18 cellular contexts compared by ENCODE assay signal in the genomic region with DNA sequence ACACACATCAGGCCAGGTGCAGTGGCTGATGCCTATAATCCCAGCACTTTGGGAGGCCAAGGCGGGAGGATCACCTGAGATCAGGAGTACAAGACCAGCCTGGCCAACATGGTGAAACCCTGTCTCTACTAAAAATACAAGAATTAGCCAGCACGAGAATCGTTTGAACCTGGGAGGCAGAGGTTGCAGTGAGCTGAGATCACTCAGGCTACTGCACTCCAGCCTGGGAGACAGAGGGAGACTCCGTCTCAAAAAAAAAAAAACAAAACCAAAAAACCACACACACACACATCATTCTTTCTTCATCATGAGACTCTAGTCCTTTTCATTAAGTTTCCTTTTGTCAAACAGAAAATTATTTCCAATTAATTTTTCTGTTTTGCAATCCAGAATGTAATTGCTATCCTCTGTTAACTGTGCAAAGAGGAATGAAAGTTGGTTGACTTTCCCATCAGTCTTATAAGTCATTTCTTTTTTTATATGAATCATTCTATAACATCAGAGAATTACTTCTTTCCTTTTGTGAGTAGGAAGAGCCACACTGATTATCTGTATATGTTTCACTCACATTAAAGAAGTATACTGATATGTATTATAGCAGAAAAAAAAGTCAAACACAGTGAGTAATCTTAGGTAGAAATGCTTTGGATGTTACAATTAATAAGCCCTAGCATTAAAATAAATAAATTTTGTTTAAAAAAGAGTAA. TPM values are rescaled to one million over a fixed set of nuclear protein-coding genes. Genes with fewer than 3 reads are reported as not detected.
"Had no signal": no experiment of that assay in that cellular context is flagged by ENCODE, and none has a peak within 500 bp of the region (broad histone marks: within the 10 kb centered on the region; RNA-seq: fewer than 3 reads in every experiment).

No MANE protein-coding gene starts in this region.

- DNase-seq: activated CD4-positive, alpha-beta T cell treated with anti-CD3 and anti-CD28 coated beads for 1 hour; activated CD8-positive, alpha-beta T cell treated with anti-CD3 and anti-CD28 coated beads for 36 hours; activated effector memory CD4-positive, alpha-beta T cell treated with Interleukin-2 at 50 U/mL for 16 hours; erythroblast; hippocampal formation; mucosa of descending colon; naive thymus-derived CD4-positive, alpha-beta T cell; stimulated activated CD4-positive, alpha-beta T cell treated with anti-CD3 and anti-CD28 coated beads, Interleukin-1b, Interleukin-23, amount 100 ng/mL, for 48 hours; SW 1271; T1000 had no signal

- H3K9me3 ChIP-seq: mucosa of descending colon, SJSA1 had no signal

- H3K36me3 ChIP-seq: cardiac muscle cell, SJSA1 had no signal

- H3K4me3 Mint-ChIP-seq: activated CD8-positive, alpha-beta T cell treated with anti-CD3 and anti-CD28 coated beads for 36 hours; naive thymus-derived CD4-positive, alpha-beta T cell had no signal

- H3K27ac ChIP-seq: cardiac muscle cell, parathyroid adenoma, SJSA1, VCaP had no signal

- ATAC-seq: activated CD8-positive, alpha-beta T cell treated with anti-CD3 and anti-CD28 coated beads for 36 hours; left lobe of liver; mucosa of descending colon; naive thymus-derived CD4-positive, alpha-beta T cell had no signal

- H3K9ac ChIP-seq: parathyroid adenoma had no signal

- H3K9me3 Mint-ChIP-seq: activated CD8-positive, alpha-beta T cell treated with anti-CD3 and anti-CD28 coated beads for 36 hours had no signal

- H3K4me1 ChIP-seq: parathyroid adenoma, SJSA1 had no signal

- H3K27me3 Mint-ChIP-seq: naive thymus-derived CD4-positive, alpha-beta T cell had no signal

- H2AFZ ChIP-seq: parathyroid adenoma had no signal

- H3K27me3 ChIP-seq: SJSA1 had no signal

- H3K27ac Mint-ChIP-seq: activated CD8-positive, alpha-beta T cell treated with anti-CD3 and anti-CD28 coated beads for 36 hours had no signal

- H3K4me3 ChIP-seq: cardiac muscle cell, mucosa of descending colon, SJSA1 had no signal

RNA-seq across cellular contexts. Expression of a gene that starts 52.2 kb away (rescaled TPM):
- total RNA-seq: activated CD8-positive, alpha-beta T cell treated with anti-CD3 and anti-CD28 coated beads for 36 hours; cardiac muscle cell; lung microvascular endothelial cell; mucosa of descending colon; SJSA1; ureter had no signal
- polyA plus RNA-seq: cardiac muscle cell; keratinocyte; naive thymus-derived CD4-positive, alpha-beta T cell had no signal
